ENCODE assay signal across 8 cellular contexts in the genomic region with DNA sequence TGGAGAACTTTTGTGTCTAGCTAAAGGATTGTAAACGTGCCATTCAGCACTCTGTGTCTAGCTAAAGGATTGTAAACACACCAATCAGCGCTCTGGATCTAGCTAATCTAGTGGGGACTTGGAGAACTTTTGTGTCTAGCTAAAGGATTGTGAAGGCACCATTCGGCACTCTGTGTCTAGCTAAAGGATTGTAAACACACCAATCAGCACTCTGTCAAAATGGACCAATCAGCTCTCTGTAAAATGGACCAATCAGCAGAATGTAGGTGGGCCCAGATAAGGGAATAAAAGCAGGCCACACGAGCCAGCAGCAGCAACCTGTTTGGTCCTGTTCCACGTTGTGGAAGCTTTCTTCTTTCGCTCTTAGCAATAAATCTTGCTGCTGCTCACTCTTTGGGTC.
DNase-seq lines count a peak whose midpoint lies in the region; ATAC-seq, FAIRE-seq and TF ChIP-seq lines count a peak whose summit lies in the region.
"Not testable (repeated sequence)": the region's sequence is repeated elsewhere in the genome, so short reads cannot be mapped to it uniquely, and the experiment has no call there.

No MANE protein-coding gene starts in this region.

- not testable (repeated sequence) for H4K91ac ChIP-seq in H1 (replicated peaks; ENCODE audit: insufficient read length, low read length)

- not testable (repeated sequence) for TF ChIP-seq CTCF in H1 (IDR thresholded peaks at IDR 0.05; ENCODE audit: control extremely low read depth in 1 of 3, insufficient read depth in 1 of 3, low read depth in 1 of 3, low read length in 3 of 3); hepatocyte (IDR thresholded peaks at IDR 0.05; ENCODE audit: poor library complexity); HepG2 (CRISPR knock-in tag; IDR thresholded peaks at IDR 0.05); neural progenitor cell (IDR thresholded peaks at IDR 0.05); type B pancreatic cell (conservative IDR thresholded peaks at IDR 0.05)

- not testable (repeated sequence) for H3K23ac ChIP-seq in H1 (ENCODE audit: insufficient read length)

- not testable (repeated sequence) for H3K79me2 ChIP-seq in GM23248 (ENCODE audit: insufficient read depth); H1 (ENCODE audit: control insufficient read depth in 1 of 2, insufficient read depth in 2 of 2, low read length in 2 of 2); hepatocyte; HepG2 (ENCODE audit: insufficient read depth, low read length); neural progenitor cell (ENCODE audit: low read depth)

- H3F3A ChIP-seq in GM23248 (ENCODE audit: insufficient read depth); neural progenitor cell (ENCODE audit: low read depth): not testable (repeated sequence)

- CTCF ChIA-PET in H1 (lab: Charles Lee; ENCODE audit: partially characterized antibody), result interaction anchor here (0.6 to 2.4 kb wide), 12 partner anchors 11 to 1066 kb away, joined by 3 to 12 read pairs (median 4); no protein-coding TSS in a partner anchor
- CTCF ChIA-PET in HepG2 (lab: Yijun Ruan, JAX; ENCODE audit: low intra/inter-chr PET ratio, low total read pairs), result not testable (repeated sequence)

- not testable (repeated sequence) for DNase-seq in GM23248; H1 (ENCODE audit: low read depth in 1 of 2, low spot score in 2 of 2); hepatocyte (ENCODE audit: low spot score); HepG2 (ENCODE audit: low spot score); type B pancreatic cell (ENCODE audit: extremely low spot score, unreplicated experiment)
- DNase-seq in NCI-H345 (lab: John Stamatoyannopoulos, UW), result peak; percentile 21
- DNase-seq in neural progenitor cell (ENCODE audit: low spot score), result peak; percentile 10

- not testable (repeated sequence) for H3K9me2 ChIP-seq in GM23248 (ENCODE audit: insufficient read depth); hepatocyte (replicated peaks; ENCODE audit: insufficient read depth)

- H2BK12ac ChIP-seq in H1 (ENCODE audit: low read depth, low read length), result not testable (repeated sequence)

- not testable (repeated sequence) for H2BK15ac ChIP-seq in H1 (ENCODE audit: low read length)

- not testable (repeated sequence) for H4K8ac ChIP-seq in H1 (ENCODE audit: extremely low read depth, insufficient read depth, low read length)

- H4K5ac ChIP-seq in H1 (ENCODE audit: insufficient read length, low read depth, low read length), result not testable (repeated sequence)

- WGBS in GM23248 (ENCODE audit: low coverage in 1 of 2, low lambda C conversion rate in 2 of 2, missing lambda C conversion rate in 2 of 2), 2 experiments, result 63 to 65% methylated on average over 6 of the region's 6 CpGs
- WGBS in H1 (ENCODE audit: extremely low coverage in 1 of 2, insufficient coverage in 1 of 2, insufficient read length in 1 of 2, insufficient replicate concordance in 2 of 2, low coverage in 1 of 2, low lambda C conversion rate in 2 of 2, missing lambda C conversion rate in 1 of 2), 2 experiments, result 88% methylated on average over 6 of the region's 6 CpGs; no CpG with 5 or more reads in 1 of the 2 experiments
- WGBS in hepatocyte (ENCODE audit: low lambda C conversion rate, missing lambda C conversion rate), result 71% methylated on average over 6 of the region's 6 CpGs
- 56% methylated on average over 6 of the region's 6 CpGs for WGBS in HepG2 (ENCODE audit: low lambda C conversion rate)

- not testable (repeated sequence) for TF ChIP-seq EP300 in H1 (IDR thresholded peaks at IDR 0.05; ENCODE audit: borderline replicate concordance in 1 of 2, low read depth in 2 of 2, low read length in 2 of 2); HepG2 (IDR thresholded peaks at IDR 0.05; ENCODE audit: low read depth in 2 of 2, low read length in 2 of 2); HepG2 (CRISPR knock-in tag; IDR thresholded peaks at IDR 0.05; ENCODE audit: borderline replicate concordance)

- TF ChIP-seq RAD21 in H1 (IDR thresholded peaks at IDR 0.05 in 1 of 2, conservative IDR thresholded peaks at IDR 0.05 in 1 of 2; ENCODE audit: low read depth in 2 of 2, low read length in 2 of 2); HepG2 (CRISPR knock-in tag; IDR thresholded peaks at IDR 0.05): not testable (repeated sequence)

- not testable (repeated sequence) for H3K79me1 ChIP-seq in H1 (ENCODE audit: low read depth, low read length)

- FAIRE-seq in H1 (lab: Jason Lieb, UNC); HepG2 (lab: Jason Lieb, UNC): not testable (repeated sequence)

- peak overlapping the region; percentile 73 for H3K4me3 ChIP-seq in GM23248
- peak overlapping the region in 2 of 4 experiments; percentile 24 to 57; a peak in 3 of 8 replicates for H3K4me3 ChIP-seq in H1 (ENCODE audit: extremely low read depth in 1 of 4, insufficient read depth in 2 of 4, low read depth in 3 of 4, low read length in 4 of 4)
- H3K4me3 ChIP-seq in hepatocyte, result peak overlapping the region; percentile 24
- peak overlapping the region in 1 of 3 experiments; percentile 62; a peak in 2 of 6 replicates for H3K4me3 ChIP-seq in HepG2 (replicated peaks in 1 of 3; ENCODE audit: insufficient read depth in 1 of 3, low read depth in 2 of 3, low read length in 3 of 3)
- H3K4me3 ChIP-seq in neural progenitor cell, result peak overlapping the region; percentile 34

- H3K27me3 Mint-ChIP-seq in activated naive CD4-positive, alpha-beta T cell treated with anti-CD3 and anti-CD28 coated beads, Interleukin-2, amount 50 U/mL, for 24 hours; neural progenitor cell (ENCODE audit: insufficient read depth, low read depth): not testable (repeated sequence)
- peaks cover 19% of the 10 kb centered on the region for H3K27me3 Mint-ChIP-seq in type B pancreatic cell

- H4K20me1 ChIP-seq in GM23248 (ENCODE audit: insufficient read depth); H1 (replicated peaks in 1 of 2; ENCODE audit: control insufficient read depth in 1 of 2, insufficient read depth in 2 of 2, low read length in 2 of 2); hepatocyte (ENCODE audit: insufficient read depth, poor library complexity, severe bottlenecking); HepG2 (ENCODE audit: insufficient read depth, low read length); neural progenitor cell (ENCODE audit: low read depth): not testable (repeated sequence)

- not testable (repeated sequence) for H3K27ac Mint-ChIP-seq in activated naive CD4-positive, alpha-beta T cell treated with anti-CD3 and anti-CD28 coated beads, Interleukin-2, amount 50 U/mL, for 24 hours; neural progenitor cell; type B pancreatic cell

- not testable (repeated sequence) for H2BK120ac ChIP-seq in H1 (replicated peaks; ENCODE audit: low read depth, low read length)

- peak overlapping the region; percentile 51 for H3K4me3 Mint-ChIP-seq in activated naive CD4-positive, alpha-beta T cell treated with anti-CD3 and anti-CD28 coated beads, Interleukin-2, amount 50 U/mL, for 24 hours
- H3K4me3 Mint-ChIP-seq in neural progenitor cell (peak overlapping the region; percentile 13), type B pancreatic cell (peak overlapping the region; percentile 76)

- H3K4me1 ChIP-seq in GM23248 (ENCODE audit: insufficient read depth); H1 (replicated peaks in 1 of 4; ENCODE audit: control insufficient read depth in 3 of 4, insufficient read depth in 4 of 4, low read length in 3 of 4); hepatocyte (ENCODE audit: insufficient read depth); HepG2 (ENCODE audit: insufficient read depth, low read length); neural progenitor cell: not testable (repeated sequence)

- peak overlapping the region; percentile 91 for H2AFZ ChIP-seq in GM23248
- peak overlapping the region; percentile 76 for H2AFZ ChIP-seq in H1 (ENCODE audit: low read length)
- peak overlapping the region; percentile 79 for H2AFZ ChIP-seq in hepatocyte
- H2AFZ ChIP-seq in HepG2 (ENCODE audit: low read length), result peak overlapping the region; percentile 27
- H2AFZ ChIP-seq in neural progenitor cell (replicated peaks), result peak overlapping the region; percentile 85

- not testable (repeated sequence) for H2AK5ac ChIP-seq in H1 (ENCODE audit: low read depth, low read length)

- ATAC-seq in HepG2, result peak; percentile 43

- not testable (repeated sequence) for H3K4ac ChIP-seq in H1 (replicated peaks; ENCODE audit: insufficient read length, low read depth, low read length)

- intact Hi-C loops in HepG2 (cut with micrococcal nuclease; ENCODE audit: unreplicated experiment), result not testable (repeated sequence)

- H3K36me3 Mint-ChIP-seq in activated naive CD4-positive, alpha-beta T cell treated with anti-CD3 and anti-CD28 coated beads, Interleukin-2, amount 50 U/mL, for 24 hours; neural progenitor cell; type B pancreatic cell: not testable (repeated sequence)

- not testable (repeated sequence) for BruUV-seq in HepG2 (replicated peaks; lab: Mats Ljungman, UMichigan)

- not testable (repeated sequence) for H3K18ac ChIP-seq in H1 (ENCODE audit: extremely low read depth, low read length)

- not testable (repeated sequence) for TF ChIP-seq POLR2A in H1 (IDR thresholded peaks at IDR 0.05; ENCODE audit: control extremely low read depth in 1 of 2, low read depth in 2 of 2, low read length in 2 of 2); HepG2 (IDR thresholded peaks at IDR 0.05; ENCODE audit: insufficient read depth in 1 of 2, low read depth in 2 of 2, low read length in 2 of 2)

- 0 out of 2 replicates have a peak overlapping the region, but pooled peaks have one; percentile 39 for H3K9ac ChIP-seq in GM23248
- H3K9ac ChIP-seq in H1 (replicated peaks in 1 of 4; ENCODE audit: extremely low read depth in 1 of 4, low read depth in 3 of 4, low read length in 3 of 4); HepG2 (ENCODE audit: insufficient read depth, low read depth, low read length); neural progenitor cell: not testable (repeated sequence)

- H3K56ac ChIP-seq in H1 (replicated peaks; ENCODE audit: insufficient read length, low read depth, low read length), result not testable (repeated sequence)

- not testable (repeated sequence) for H2BK5ac ChIP-seq in H1 (ENCODE audit: low read depth, low read length)

- POLR2A ChIA-PET in H1 (lab: Charles Lee; ENCODE audit: partially characterized antibody); HepG2 (lab: Yijun Ruan, JAX): not testable (repeated sequence)

- not testable (repeated sequence) for H2BK20ac ChIP-seq in H1 (ENCODE audit: low read length)

- H3K23me2 ChIP-seq in H1 (ENCODE audit: low read depth, low read length), result not testable (repeated sequence)

- H3K9me3 Mint-ChIP-seq in activated naive CD4-positive, alpha-beta T cell treated with anti-CD3 and anti-CD28 coated beads, Interleukin-2, amount 50 U/mL, for 24 hours; neural progenitor cell; type B pancreatic cell: not testable (repeated sequence)

- not testable (repeated sequence) for H3K27me3 ChIP-seq in GM23248 (replicated peaks; ENCODE audit: insufficient read depth); H1 (replicated peaks in 1 of 4; ENCODE audit: control insufficient read depth in 3 of 4, extremely low read depth in 1 of 4, insufficient read depth in 3 of 4, low read length in 3 of 4); hepatocyte; HepG2 (ENCODE audit: control insufficient read depth in 1 of 2, insufficient read depth in 2 of 2, low read length in 2 of 2); neural progenitor cell

- H3K4me1 Mint-ChIP-seq in activated naive CD4-positive, alpha-beta T cell treated with anti-CD3 and anti-CD28 coated beads, Interleukin-2, amount 50 U/mL, for 24 hours; neural progenitor cell; type B pancreatic cell (ENCODE audit: unreplicated experiment): not testable (repeated sequence)

- not testable (repeated sequence) for H3K36me3 ChIP-seq in GM23248 (ENCODE audit: low read depth); H1 (ENCODE audit: control insufficient read depth in 2 of 4, insufficient read depth in 4 of 4, low read length in 3 of 4); hepatocyte (replicated peaks; ENCODE audit: insufficient read depth, low read depth); HepG2 (replicated peaks in 1 of 2; ENCODE audit: control insufficient read depth in 1 of 2, insufficient read depth in 2 of 2, low read length in 2 of 2); neural progenitor cell

- H3K9me3 ChIP-seq in GM23248 (ENCODE audit: low read depth); H1 (ENCODE audit: insufficient read depth in 2 of 2, low read depth in 1 of 2, low read length in 1 of 2); hepatocyte (ENCODE audit: low read depth); HepG2 (ENCODE audit: low read length); neural progenitor cell (ENCODE audit: low read depth): not testable (repeated sequence)

- not testable (repeated sequence) for H3K14ac ChIP-seq in H1 (ENCODE audit: insufficient read length)

- H3K27ac ChIP-seq in GM23248; H1 (ENCODE audit: low read depth, low read length); hepatocyte; HepG2 (ENCODE audit: extremely low read length, insufficient read depth, low read length); neural progenitor cell: not testable (repeated sequence)

- peak overlapping the region; percentile 94 for H3K4me2 ChIP-seq in GM23248 (ENCODE audit: unreplicated experiment)
- peak overlapping the region; percentile 33 to 52; a peak in 1 of 4 replicates for H3K4me2 ChIP-seq in H1 (ENCODE audit: insufficient read depth in 1 of 2, low read depth in 2 of 2, low read length in 2 of 2)
- H3K4me2 ChIP-seq in hepatocyte, result peak overlapping the region; percentile 91
- peak overlapping the region; percentile 66 for H3K4me2 ChIP-seq in HepG2 (ENCODE audit: low read depth, low read length)
- peak overlapping the region; percentile 67 for H3K4me2 ChIP-seq in neural progenitor cell

- in situ Hi-C loops in GM23248 (cut with MboI); HepG2 (cut with HindIII; ENCODE audit: extremely low pct_ligation_motif_present, low pct_unique_long_range_greater_than_20kb): not testable (repeated sequence)

Comparison
In these comparisons a context has a peak if more than half of its experiments do, and no peak if none do; other contexts are left out.
1. H2AFZ ChIP-seq: peak in every context shown above with its lines; median percentile 91 in GM23248; 85 in neural progenitor cell; 79 in hepatocyte; 76 in H1; 27 in HepG2.
2. H3K4me2 ChIP-seq: peak in every context shown above with its lines; median percentile 94 in GM23248; 91 in hepatocyte; 67 in neural progenitor cell; 66 in HepG2; 42 in H1.
3. H3K4me3 Mint-ChIP-seq: peak in every context shown above with its lines; median percentile 76 in type B pancreatic cell; 51 in activated naive CD4-positive, alpha-beta T cell treated with anti-CD3 and anti-CD28 coated beads, Interleukin-2, amount 50 U/mL, for 24 hours; 13 in neural progenitor cell.